ENCODE assay signal across 16 cellular contexts in the genomic region with DNA sequence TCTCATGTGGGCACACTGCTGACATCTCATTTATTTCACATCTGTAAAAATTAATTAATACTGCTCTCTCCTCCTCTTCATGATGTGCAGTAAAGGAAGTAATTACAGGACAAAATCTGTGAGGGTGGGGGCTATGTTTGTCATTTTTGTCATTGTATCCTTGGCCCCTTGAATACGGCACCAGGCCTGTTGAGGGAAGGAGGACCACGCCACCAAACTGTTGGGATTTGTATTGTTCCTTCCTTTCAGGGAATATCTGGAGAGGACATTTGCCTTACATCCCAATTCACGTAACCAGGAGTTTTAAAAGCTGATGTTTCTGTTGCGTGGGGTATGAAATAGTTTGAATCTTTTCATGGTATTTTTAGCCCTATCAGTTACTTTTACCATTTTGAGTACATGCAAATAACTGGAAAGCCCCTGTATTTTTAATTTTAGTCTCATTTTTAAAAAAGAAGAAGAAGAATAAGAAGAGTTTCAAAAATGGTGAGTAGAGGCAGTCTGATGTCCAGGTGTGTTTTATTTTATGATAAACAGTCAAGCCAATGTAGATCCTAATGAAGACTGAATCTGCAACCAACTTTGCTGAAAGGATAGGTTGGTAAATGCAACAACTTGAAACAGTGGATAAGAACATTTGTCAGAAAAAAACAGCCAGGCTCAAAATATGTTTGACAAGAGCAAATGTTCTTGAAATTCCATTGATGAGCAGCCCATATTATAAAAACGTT. TPM values are rescaled to one million over a fixed set of nuclear protein-coding genes. Genes with fewer than 3 reads are reported as not detected.
DNase-seq lines count a peak whose midpoint lies in the region; ATAC-seq and TF ChIP-seq lines count a peak whose summit lies in the region.
"Had no signal": no experiment of that assay in that cellular context is flagged by ENCODE, and none has a peak within 500 bp of the region (broad histone marks: within the 10 kb centered on the region; RNA-seq: fewer than 3 reads in every experiment).

No MANE protein-coding gene starts in this region.

- no peaks in the 10 kb centered on the region for H4K20me1 ChIP-seq in PC-9 (ENCODE audit: insufficient read depth)

- H2AFZ ChIP-seq in PC-9 = peak overlapping the region; percentile 32; the same call in 1 of the 2 replicates

- H3K4me3 ChIP-seq in PC-9 = no peak overlapping the region
- H3K4me3 ChIP-seq: sigmoid colon had no signal

- H3K36me3 Mint-ChIP-seq in activated naive CD8-positive, alpha-beta T cell treated with anti-CD3 and anti-CD28 coated beads, Interleukin-2, amount 50 U/mL, for 24 hours (ENCODE audit: low read depth) = no peaks in the 10 kb centered on the region
- H3K36me3 Mint-ChIP-seq in activated naive CD8-positive, alpha-beta T cell treated with anti-CD3 and anti-CD28 coated beads for 36 hours = peaks cover 8% of the 10 kb centered on the region
- peaks cover 69 to 88% of the 10 kb centered on the region in 2 donors for H3K36me3 Mint-ChIP-seq in stimulated activated naive B cell treated with anti-CD40 and anti-IgM and Interleukin-4, amounts not matched to agents 10 μg/mL and 1 μg/mL and 100 μg/mL, for 72 hours

- intact Hi-C loops in PC-9 (cut with micrococcal nuclease; ENCODE audit: unreplicated experiment) = no loop called here

- H3K27ac ChIP-seq in PC-9 = no peak overlapping the region
- H3K27ac ChIP-seq: foreskin keratinocyte, VCaP had no signal

- no peaks in the 10 kb centered on the region for H3F3A ChIP-seq in PC-9 (ENCODE audit: insufficient read depth, low read depth)

- CTCF ChIA-PET in PC-9 (lab: Charles Lee) = no interaction called here

- H3K4me1 Mint-ChIP-seq in activated naive CD8-positive, alpha-beta T cell treated with anti-CD3 and anti-CD28 coated beads, Interleukin-2, amount 50 U/mL, for 24 hours = peaks cover 39% of the 10 kb centered on the region
- H3K4me1 Mint-ChIP-seq in activated naive CD8-positive, alpha-beta T cell treated with anti-CD3 and anti-CD28 coated beads for 36 hours = peaks cover 28% of the 10 kb centered on the region
- peaks cover 56 to 76% of the 10 kb centered on the region in 2 donors for H3K4me1 Mint-ChIP-seq in stimulated activated naive B cell treated with anti-CD40 and anti-IgM and Interleukin-4, amounts not matched to agents 10 μg/mL and 1 μg/mL and 100 μg/mL, for 72 hours

- peak overlapping the region; percentile 73 for H3K27ac Mint-ChIP-seq in activated naive CD8-positive, alpha-beta T cell treated with anti-CD3 and anti-CD28 coated beads, Interleukin-2, amount 50 U/mL, for 24 hours
- H3K27ac Mint-ChIP-seq in activated naive CD8-positive, alpha-beta T cell treated with anti-CD3 and anti-CD28 coated beads for 36 hours = no peak overlapping the region
- peak overlapping the region; percentile 93 for H3K27ac Mint-ChIP-seq in stimulated activated naive B cell treated with anti-CD40 and anti-IgM and Interleukin-4, amounts not matched to agents 10 μg/mL and 1 μg/mL and 100 μg/mL, for 72 hours

- H3K9me3 ChIP-seq in PC-9 (ENCODE audit: insufficient read depth, low read depth) = no peaks in the 10 kb centered on the region; the same call in 1 of the 2 replicates
- H3K9me3 ChIP-seq: sigmoid colon had no signal

- no peak overlapping the region for H3K4me3 Mint-ChIP-seq in activated naive CD8-positive, alpha-beta T cell treated with anti-CD3 and anti-CD28 coated beads, Interleukin-2, amount 50 U/mL, for 24 hours
- no peak overlapping the region for H3K4me3 Mint-ChIP-seq in activated naive CD8-positive, alpha-beta T cell treated with anti-CD3 and anti-CD28 coated beads for 36 hours
- H3K4me3 Mint-ChIP-seq in stimulated activated naive B cell treated with anti-CD40 and anti-IgM and Interleukin-4, amounts not matched to agents 10 μg/mL and 1 μg/mL and 100 μg/mL, for 72 hours = peak overlapping the region; percentile 58 to 79

- BruUV-seq in PC-9 (replicated peaks; lab: Mats Ljungman, UMichigan) = no TSS peak

- no peaks in the 10 kb centered on the region for H3K9me2 ChIP-seq in PC-9 (ENCODE audit: insufficient read depth)

- no peak for DNase-seq in activated naive CD8-positive, alpha-beta T cell treated with anti-CD3 and anti-CD28 coated beads, Interleukin-2, amount 50 U/mL, for 24 hours
- no peak for DNase-seq in activated naive CD8-positive, alpha-beta T cell treated with anti-CD3 and anti-CD28 coated beads for 36 hours
- DNase-seq in PC-9 (no peak), left lobe of liver (ENCODE audit: low spot score) (no peak), DMS53 treated with DMSO at 0.1 percent for 48 hours (lab: John Stamatoyannopoulos, UW; ENCODE audit: unreplicated experiment) (no peak), cerebellar cortex (ENCODE audit: low spot score) (no peak)
- no peak for DNase-seq in stimulated activated naive B cell treated with anti-CD40 and anti-IgM and Interleukin-4, amounts not matched to agents 10 μg/mL and 1 μg/mL and 100 μg/mL, for 72 hours
- DNase-seq: 8988T; activated CD8-positive, alpha-beta memory T cell treated with anti-CD3 and anti-CD28 coated beads, Interleukin-2, amount 50 U/mL, for 48 hours; NCI-H1092; NCI-H526; sigmoid colon had no signal

- no peak overlapping the region for H3K4me2 ChIP-seq in PC-9

- no peak for ATAC-seq in activated naive CD8-positive, alpha-beta T cell treated with anti-CD3 and anti-CD28 coated beads, Interleukin-2, amount 50 U/mL, for 24 hours
- ATAC-seq in HG02759 (IDR thresholded peaks at IDR 0.05; ENCODE audit: unreplicated experiment) (peak; percentile 46), left lobe of liver (no peak)
- ATAC-seq in stimulated activated naive B cell treated with anti-CD40 and anti-IgM and Interleukin-4, amounts not matched to agents 10 μg/mL and 1 μg/mL and 100 μg/mL, for 72 hours (replicated peaks) = peak; percentile 53 to 59
- ATAC-seq: Right ventricle myocardium inferior had no signal

- no peak for TF ChIP-seq CTCF in PC-9 (conservative IDR thresholded peaks at IDR 0.05)

- POLR2A ChIA-PET in PC-9 (lab: Charles Lee; ENCODE audit: unreplicated experiment) = no interaction called here

- no peaks in the 10 kb centered on the region for H3K4me1 ChIP-seq in PC-9 (replicated peaks; ENCODE audit: insufficient read depth)
- H3K4me1 ChIP-seq: foreskin keratinocyte had no signal

- H3K27me3 Mint-ChIP-seq in activated naive CD8-positive, alpha-beta T cell treated with anti-CD3 and anti-CD28 coated beads, Interleukin-2, amount 50 U/mL, for 24 hours = no peaks in the 10 kb centered on the region
- no peaks in the 10 kb centered on the region for H3K27me3 Mint-ChIP-seq in activated naive CD8-positive, alpha-beta T cell treated with anti-CD3 and anti-CD28 coated beads for 36 hours
- H3K27me3 Mint-ChIP-seq in stimulated activated naive B cell treated with anti-CD40 and anti-IgM and Interleukin-4, amounts not matched to agents 10 μg/mL and 1 μg/mL and 100 μg/mL, for 72 hours = no peaks in the 10 kb centered on the region

- H3K79me2 ChIP-seq in PC-9 (ENCODE audit: low read depth) = no peaks in the 10 kb centered on the region

- H3K27me3 ChIP-seq in PC-9 (ENCODE audit: insufficient read depth, low read depth) = no peaks in the 10 kb centered on the region
- H3K27me3 ChIP-seq: foreskin keratinocyte, sigmoid colon had no signal

- H3K9me3 Mint-ChIP-seq in activated naive CD8-positive, alpha-beta T cell treated with anti-CD3 and anti-CD28 coated beads, Interleukin-2, amount 50 U/mL, for 24 hours = no peaks in the 10 kb centered on the region
- no peaks in the 10 kb centered on the region for H3K9me3 Mint-ChIP-seq in activated naive CD8-positive, alpha-beta T cell treated with anti-CD3 and anti-CD28 coated beads for 36 hours
- H3K9me3 Mint-ChIP-seq in stimulated activated naive B cell treated with anti-CD40 and anti-IgM and Interleukin-4, amounts not matched to agents 10 μg/mL and 1 μg/mL and 100 μg/mL, for 72 hours = no peaks in the 10 kb centered on the region

- H3K36me3 ChIP-seq in PC-9 (ENCODE audit: low read depth) = no peaks in the 10 kb centered on the region
- H3K36me3 ChIP-seq: sigmoid colon had no signal

RNA-seq across cellular contexts. Expression of a gene that starts 54.3 kb away (rescaled TPM):
- 1 to 10 TPM; 5.5 to 5.8 TPM for total RNA-seq in activated naive CD8-positive, alpha-beta T cell treated with anti-CD3 and anti-CD28 coated beads for 36 hours
- 0.10 and 0.72 TPM in 2 replicates for total RNA-seq in PC-9 (2021)
- total RNA-seq in left lobe of liver = 3.8 TPM

Comparison
In these comparisons a context has a peak if more than half of its experiments do, and no peak if none do; other contexts are left out.
1. ATAC-seq: peak in HG02759 (single experiment) and stimulated activated naive B cell treated with anti-CD40 and anti-IgM and Interleukin-4, amounts not matched to agents 10 μg/mL and 1 μg/mL and 100 μg/mL, for 72 hours (2 of 2); none in activated naive CD8-positive, alpha-beta T cell treated with anti-CD3 and anti-CD28 coated beads, Interleukin-2, amount 50 U/mL, for 24 hours (single experiment) and left lobe of liver (single experiment).
2. H3K4me3 Mint-ChIP-seq: peak in stimulated activated naive B cell treated with anti-CD40 and anti-IgM and Interleukin-4, amounts not matched to agents 10 μg/mL and 1 μg/mL and 100 μg/mL, for 72 hours (2 of 2); none in activated naive CD8-positive, alpha-beta T cell treated with anti-CD3 and anti-CD28 coated beads, Interleukin-2, amount 50 U/mL, for 24 hours (single experiment) and activated naive CD8-positive, alpha-beta T cell treated with anti-CD3 and anti-CD28 coated beads for 36 hours (single experiment).